ENCODE assay signal across 8 cellular contexts in genomic region chrX:119565110-119565663, GRCh38. TPM values are rescaled to one million over a fixed set of nuclear protein-coding genes. Genes with fewer than 3 reads are reported as not detected.
DNase-seq lines count a peak whose midpoint lies in the region; ATAC-seq and TF ChIP-seq lines count a peak whose summit lies in the region.

Gene STEEP1 (minus strand): TSS chrX:119565409. CDS start chrX:119565355, 54 bp downstream.

- ATAC-seq in GM21529 (IDR thresholded peaks at IDR 0.05; ENCODE audit: unreplicated experiment) (peak; percentile 96), mucosa of descending colon (peak; percentile 98)

- no peak for TF ChIP-seq EP300 in Ishikawa (IDR thresholded peaks at IDR 0.05; ENCODE audit: borderline replicate concordance)

- no peaks in the 10 kb centered on the region for H3K4me1 ChIP-seq in mucosa of descending colon (ENCODE audit: low read depth)

- peak within 1 kb of the TSS; percentile 20 for H3K27ac ChIP-seq in epithelial cell of prostate

- no peaks in the 10 kb centered on the region for H3K9me3 ChIP-seq in mucosa of descending colon

- peak; percentile 84 for DNase-seq in D341Med (ENCODE audit: low spot score)
- DNase-seq in OCI-M2 (lab: John Stamatoyannopoulos, UW; ENCODE audit: unreplicated experiment) = peak; percentile 33
- DNase-seq in activated T-cell treated with anti-CD3 and anti-CD28 coated beads for 24 hours (ENCODE audit: low read depth) = peak; percentile 77
- peak; percentile 45 for DNase-seq in epithelial cell of prostate (ENCODE audit: low read depth, low spot score)
- peak; percentile 88 to 95 (median 93) for DNase-seq in mucosa of descending colon
- peak; percentile 64 to 70 for DNase-seq in stimulated activated CD8-positive, alpha-beta memory T cell treated with anti-CD3 and anti-CD28 coated beads, Interleukin-4, amount 100 ng/mL, for 1 hour (ENCODE audit: low read depth in 2 of 2, low spot score in 1 of 2)

- no peak for TF ChIP-seq CTCF in mucosa of descending colon (IDR thresholded peaks at IDR 0.05)

- no peak for TF ChIP-seq RAD21 in Ishikawa (IDR thresholded peaks at IDR 0.05; ENCODE audit: low read depth)

- H3K36me3 ChIP-seq in mucosa of descending colon (ENCODE audit: low read depth) = no peaks in the 10 kb centered on the region

- intact Hi-C loops in mucosa of descending colon (cut with DNase I, micrococcal nuclease) = no loop called here

- H3K4me3 ChIP-seq in mucosa of descending colon = peak within 1 kb of the TSS; percentile 9

TF ChIP-seq in Ishikawa, 13 proteins besides CTCF, POLR2A, EP300 and RAD21:
- TF ChIP-seq ZBTB7A (IDR thresholded peaks at IDR 0.05; ENCODE audit: low read depth) (no peak), TAF1 (IDR thresholded peaks at IDR 0.05; ENCODE audit: low read depth) (peak; percentile 45), USF1 (IDR thresholded peaks at IDR 0.05) (peak; percentile 94), TEAD4 (IDR thresholded peaks at IDR 0.05) (no peak), EGR1 (IDR thresholded peaks at IDR 0.05) (peak; percentile 39), MAX (IDR thresholded peaks at IDR 0.05) (peak; percentile 80), FOXM1 (IDR thresholded peaks at IDR 0.05; ENCODE audit: borderline replicate concordance, low read depth) (no peak), NFIC (IDR thresholded peaks at IDR 0.05) (peak; percentile 22; the same call in 1 of the 2 replicates), CREB1 (IDR thresholded peaks at IDR 0.05; ENCODE audit: low read depth) (peak; percentile 86)

RNA-seq across cellular contexts. Expression of gene STEEP1, which starts in this region (rescaled TPM):
- 10 to 100 TPM; 22.2 to 25.4 (median 22.9) TPM for total RNA-seq in mucosa of descending colon

Comparison
In these comparisons a context has a peak if more than half of its experiments do, and no peak if none do; other contexts are left out.
1. Peak in every context shown above with its lines: DNase-seq, ATAC-seq, H3K4me3 ChIP-seq and H3K27ac ChIP-seq.
2. DNase-seq: peak in every context shown above with its lines; median percentile 93 in mucosa of descending colon; 84 in D341Med; 77 in activated T-cell treated with anti-CD3 and anti-CD28 coated beads for 24 hours; 67 in stimulated activated CD8-positive, alpha-beta memory T cell treated with anti-CD3 and anti-CD28 coated beads, Interleukin-4, amount 100 ng/mL, for 1 hour; 45 in epithelial cell of prostate; 33 in OCI-M2.